In genomic region chr10:23095966-23096813, GRCh38 we compare ENCODE assay signal across 8 cellular contexts. TPM values are rescaled to one million over a fixed set of nuclear protein-coding genes. Genes with fewer than 3 reads are reported as not detected.
DNase-seq lines count a peak whose midpoint lies in the region; ATAC-seq and TF ChIP-seq lines count a peak whose summit lies in the region.

No MANE protein-coding gene starts in this region.

- DNase-seq in Caki2 (ENCODE audit: low read depth) (peak; percentile 58), SW480 (ENCODE audit: low spot score) (peak; percentile 43), sigmoid colon (peak; percentile 83), mesenteric fat pad (ENCODE audit: low spot score) (no peak)

- peak overlapping the region; percentile 94 to 98 (median 97) for H3K4me3 Mint-ChIP-seq in brain

- no peak for TF ChIP-seq POLR2A in sigmoid colon (IDR thresholded peaks at IDR 0.05)

- H3K4me1 ChIP-seq in iPS-18a (ENCODE audit: control insufficient read depth, low read depth, low read length), result peaks cover 20% of the 10 kb centered on the region
- H3K4me1 ChIP-seq in sigmoid colon, result peaks cover 0 to 17% (median 12%) of the 10 kb centered on the region in 4 donors

- H3K36me3 ChIP-seq in iPS-18a (ENCODE audit: control insufficient read depth, low read depth, low read length) (no peaks in the 10 kb centered on the region), sigmoid colon (no peaks in the 10 kb centered on the region)

- H3K9me3 ChIP-seq in iPS-18a (ENCODE audit: control insufficient read depth, low read depth, low read length) (no peaks in the 10 kb centered on the region), sigmoid colon (peaks cover 0 to 4% (median 0%) of the 10 kb centered on the region in 4 donors)

- TF ChIP-seq CTCF in brain (conservative IDR thresholded peaks at IDR 0.05), result no peak
- TF ChIP-seq CTCF in sigmoid colon (IDR thresholded peaks at IDR 0.05), result no peak

- peaks cover 32% of the 10 kb centered on the region for H3K36me3 Mint-ChIP-seq in brain

- H3K27me3 ChIP-seq in iPS-18a (ENCODE audit: control insufficient read depth, insufficient read depth, low read length), result no peaks in the 10 kb centered on the region
- no peaks in the 10 kb centered on the region for H3K27me3 ChIP-seq in sigmoid colon

- ATAC-seq in GM19328 (IDR thresholded peaks at IDR 0.05; ENCODE audit: unreplicated experiment) (peak; percentile 44), HG03342 (IDR thresholded peaks at IDR 0.05; ENCODE audit: unreplicated experiment) (peak; percentile 51)

- H3K4me1 Mint-ChIP-seq in brain, result peaks cover 33% of the 10 kb centered on the region

- H3K9ac ChIP-seq in iPS-18a (ENCODE audit: low read length), result peak overlapping the region; percentile 77

- TF ChIP-seq EP300 in sigmoid colon (IDR thresholded peaks at IDR 0.05), result no peak

- peak overlapping the region; percentile 94 to 98 (median 96) for H3K27ac Mint-ChIP-seq in brain

- H3K27ac ChIP-seq in iPS-18a (ENCODE audit: low read length), result peak overlapping the region; percentile 28
- peak overlapping the region; percentile 90 to 99 (median 96) for H3K27ac ChIP-seq in sigmoid colon

- H3K4me3 ChIP-seq in iPS-18a (ENCODE audit: low read length), result peak overlapping the region; percentile 68
- peak overlapping the region; percentile 62 to 95 (median 79) for H3K4me3 ChIP-seq in sigmoid colon

- H3K9me3 Mint-ChIP-seq in brain, result peaks cover 10 to 20% (median 20%) of the 10 kb centered on the region in 5 experiments

- intact Hi-C loops in sigmoid colon (cut with DNase I), result loop anchor here (5.0 to 10.0 kb wide), 7 partner anchors 341 to 1919 kb away; partner anchors contain the start of genes BMI1, DNAJC1, ENKUR and OTUD1

- in situ Hi-C loops in Caki2 (cut with HindIII; ENCODE audit: low pct_unique_long_range_greater_than_20kb, low sequenced_read_pairs), result no loop called here

- whole genome bisulfite sequencing in sigmoid colon, 2 donors, result 20 to 21% methylated on average over 21 of the region's 21 CpGs

- peaks cover 5% of the 10 kb centered on the region for H3K27me3 Mint-ChIP-seq in brain

RNA-seq across cellular contexts. Expression of gene MSRB2, which starts 0.8 kb away (rescaled TPM):
- 35.4 and 42.6 TPM in 2 replicates for total RNA-seq in Caki2 (2014; rRNA removed; shearing (Covaris generic); ENCODE audit: low replicate concordance)
- polyA plus RNA-seq in brain (ENCODE audit: insufficient read depth, low read depth, low replicate concordance), result 33.4 TPM
- total RNA-seq in sigmoid colon, result 10 to 100 TPM; 32.7 to 56.3 (median 47.0) TPM
- polyA plus RNA-seq in sigmoid colon, result 10 to 100 TPM; 16.6 to 22.4 (median 17.4) TPM
- total RNA-seq in mesenteric fat pad, result 39.1 TPM
